8 cellular contexts compared by ENCODE assay signal in genomic region chr3:28348637-28349396, GRCh38. TPM values are rescaled to one million over a fixed set of nuclear protein-coding genes. Genes with fewer than 3 reads are reported as not detected.
A peak's percentile ranks its signal among the peaks of the same experiment; 100 is the strongest.
DNase-seq lines count a peak whose midpoint lies in the region; ATAC-seq and TF ChIP-seq lines count a peak whose summit lies in the region.

TSS of gene AZI2 (minus strand) at chr3:28348824. CDS start at chr3:28340617, 8,207 bp downstream.
TSS of gene ZCWPW2 (plus strand) at chr3:28348721. CDS start at chr3:28413069, 64,348 bp downstream.

- peak within 1 kb of the TSS; percentile 88 for H3K4me3 Mint-ChIP-seq in chondrocyte (ENCODE audit: unreplicated experiment)

- peak; percentile 61 for TF ChIP-seq CTCF in chondrocyte (IDR thresholded peaks at IDR 0.05)

- H3K27ac Mint-ChIP-seq in chondrocyte (ENCODE audit: unreplicated experiment) = peak within 1 kb of the TSS; percentile 100

- peak; percentile 83 for ATAC-seq in GM19043 (IDR thresholded peaks at IDR 0.05; ENCODE audit: low read depth, unreplicated experiment)
- peak; percentile 79 for ATAC-seq in HG03378 (IDR thresholded peaks at IDR 0.05; ENCODE audit: unreplicated experiment)

- H3K36me3 Mint-ChIP-seq in chondrocyte (ENCODE audit: low read depth) = peaks cover 6% of the 10 kb centered on the region

- DNase-seq in Ammon's horn (ENCODE audit: low spot score) = peak; percentile 96
- DNase-seq in NCI-H446 treated with DMSO at 0.1 percent for 48 hours (lab: John Stamatoyannopoulos, UW) = peak; percentile 75
- peak; percentile 88 for DNase-seq in activated CD4-positive, alpha-beta T cell treated with anti-CD3 and anti-CD28 coated beads for 1 hour
- DNase-seq in chondrocyte (ENCODE audit: low spot score) = peak; percentile 97
- DNase-seq in kidney glomerular epithelial cell (lab: John Stamatoyannopoulos, UW) = peak; percentile 89
- DNase-seq in stimulated activated CD4-positive, alpha-beta T cell treated with anti-CD3 and anti-CD28 coated beads, Interleukin-1b, Interleukin-23, amount 100 ng/mL, for 1 hour (ENCODE audit: low read depth in 2 of 2) = peak; percentile 75 to 88

- peaks cover 9% of the 10 kb centered on the region for H3K9me3 Mint-ChIP-seq in chondrocyte (ENCODE audit: low read depth)

- peaks cover 45% of the 10 kb centered on the region for H3K4me1 Mint-ChIP-seq in chondrocyte (ENCODE audit: low read depth)

- no peaks in the 10 kb centered on the region for H3K27me3 Mint-ChIP-seq in chondrocyte (ENCODE audit: low read depth)

RNA-seq across cellular contexts. Expression of gene AZI2, which starts in this region (rescaled TPM):
- total RNA-seq in chondrocyte = 77.8 to 80.6 TPM (median 79.4 TPM) in 3 replicates

RNA-seq across cellular contexts. Expression of gene ZCWPW2, which starts in this region (rescaled TPM):
- total RNA-seq in chondrocyte = 1.1 to 2.1 TPM (median 1.8 TPM) in 3 replicates

Comparison
In these comparisons a context has a peak if more than half of its experiments do, and no peak if none do; other contexts are left out.
1. Peak in every context shown above with its lines: DNase-seq and ATAC-seq.